ENCODE assay signal across 11 cellular contexts in the genomic region with DNA sequence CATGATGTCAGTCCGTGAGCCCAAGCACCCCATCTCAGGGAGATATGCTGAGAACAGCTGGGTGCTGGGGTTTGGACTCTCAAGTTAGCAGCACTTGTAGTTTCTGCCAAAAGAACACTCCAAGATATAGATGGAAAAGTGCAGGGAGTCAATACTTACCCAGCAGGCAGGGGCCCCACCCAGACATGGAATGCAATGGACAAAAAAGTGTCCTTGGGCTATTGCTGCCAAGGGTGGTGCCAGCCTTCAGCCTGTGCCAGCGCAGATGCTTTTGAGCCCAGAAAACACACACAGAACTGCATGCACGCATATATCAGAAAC. TPM values are rescaled to one million over a fixed set of nuclear protein-coding genes. Genes with fewer than 3 reads are reported as not detected.
A peak's percentile ranks its signal among the peaks of the same experiment; 100 is the strongest.
DNase-seq lines count a peak whose midpoint lies in the region; ATAC-seq and TF ChIP-seq lines count a peak whose summit lies in the region.
"Had no signal": no experiment of that assay in that cellular context is flagged by ENCODE, and none has a peak within 500 bp of the region (broad histone marks: within the 10 kb centered on the region; RNA-seq: fewer than 3 reads in every experiment).

No MANE protein-coding gene starts in this region.

- H3K9me3 ChIP-seq in HCT116 (ENCODE audit: control insufficient read depth in 1 of 2, insufficient read depth in 1 of 2, low read depth in 1 of 2, low read length in 2 of 2), result no peaks in the 10 kb centered on the region
- no peaks in the 10 kb centered on the region for H3K9me3 ChIP-seq in mammary epithelial cell (replicated peaks; ENCODE audit: insufficient read depth, low read length)
- no peaks in the 10 kb centered on the region for H3K9me3 ChIP-seq in left lung

- peaks cover 79 to 81% of the 10 kb centered on the region in 2 experiments for H3K4me1 ChIP-seq in HCT116 (ENCODE audit: control insufficient read depth in 1 of 2, insufficient read depth in 2 of 2, low read length in 2 of 2)
- H3K4me1 ChIP-seq in mammary epithelial cell (ENCODE audit: insufficient read depth, low read length), result peaks cover 61% of the 10 kb centered on the region
- H3K4me1 ChIP-seq in left lung, result peaks cover 59 to 89% of the 10 kb centered on the region in 2 donors

- ATAC-seq in HCT116 (peak; percentile 29; the same call in 1 of the 2 replicates), left lung (peak; percentile 67), GM21390 (IDR thresholded peaks at IDR 0.05; ENCODE audit: unreplicated experiment) (no peak), GM21381 (IDR thresholded peaks at IDR 0.05; ENCODE audit: unreplicated experiment) (no peak)

- DNase-seq in HCT116 (ENCODE audit: low read depth, low spot score) (no peak), mammary epithelial cell (no peak), left lung (no peak), amniotic stem cell (lab: John Stamatoyannopoulos, UW) (no peak)
- DNase-seq in activated CD8-positive, alpha-beta memory T cell treated with anti-CD3 and anti-CD28 coated beads, Interleukin-2, amount 50 U/mL, for 48 hours, result no peak
- DNase-seq: activated CD4-positive, alpha-beta T cell treated with anti-CD3 and anti-CD28 coated beads for 4 hours; CD8-positive, alpha-beta memory T cell; stimulated activated naive CD4-positive, alpha-beta T cell treated with Interleukin-2 at 50 U/mL for 16 hours had no signal

- TF ChIP-seq POLR2A in HCT116 (IDR thresholded peaks at IDR 0.05; ENCODE audit: borderline replicate concordance, extremely low read depth, insufficient read depth, insufficient read length), result no peak

- H3K36me3 ChIP-seq in HCT116 (ENCODE audit: control insufficient read depth in 1 of 2, insufficient read depth in 2 of 2, low read length in 2 of 2), result no peaks in the 10 kb centered on the region
- H3K36me3 ChIP-seq in mammary epithelial cell (ENCODE audit: insufficient read depth, low read length), result no peaks in the 10 kb centered on the region
- H3K36me3 ChIP-seq in left lung, result no peaks in the 10 kb centered on the region

- TF ChIP-seq CTCF in HCT116 (IDR thresholded peaks at IDR 0.05 in 2 of 3, conservative IDR thresholded peaks at IDR 0.05 in 1 of 3; ENCODE audit: borderline replicate concordance in 1 of 3, insufficient read depth in 1 of 3, low read depth in 2 of 3, low read length in 2 of 3), result no peak
- no peak for TF ChIP-seq CTCF in mammary epithelial cell (conservative IDR thresholded peaks at IDR 0.05 in 1 of 2, IDR thresholded peaks at IDR 0.05 in 1 of 2; ENCODE audit: extremely low read depth in 1 of 2, insufficient read depth in 1 of 2, low read depth in 1 of 2, low read length in 2 of 2)
- TF ChIP-seq CTCF in left lung (IDR thresholded peaks at IDR 0.05), result no peak

- H4K20me1 ChIP-seq in HCT116 (ENCODE audit: insufficient read depth) (no peaks in the 10 kb centered on the region), mammary epithelial cell (ENCODE audit: insufficient read depth, low read length) (no peaks in the 10 kb centered on the region)

- RAD21 ChIA-PET in HCT116 (lab: Charles Lee; ENCODE audit: low non-redundant PET in 1 of 2, low total read pairs in 2 of 2, uncharacterized antibody in 2 of 2, unreplicated experiment in 2 of 2), result interaction anchor here (0.9 to 1.9 kb wide), 4 partner anchors 14 to 98 kb away, joined by 3 to 6 read pairs (median 4); no protein-coding TSS in a partner anchor

- BruUV-seq in HCT116 (replicated peaks; lab: Mats Ljungman, UMichigan), result no TSS peak
- no TSS peak for BruUV-seq in mammary epithelial cell (replicated peaks; lab: Mats Ljungman, UMichigan)

- H3K27ac ChIP-seq in HCT116 (ENCODE audit: low read depth, low read length) (peak overlapping the region; percentile 62), mammary epithelial cell (ENCODE audit: insufficient read depth, low read depth, low read length) (peak overlapping the region; percentile 97), left lung (peak overlapping the region; percentile 95 to 100), skin epidermis (peak overlapping the region in 19 of 21 experiments; percentile 49 to 100 (median 87))

- no peaks in the 10 kb centered on the region for H3K9me2 ChIP-seq in HCT116 (ENCODE audit: insufficient read depth)

- peak overlapping the region; percentile 55 for H2AFZ ChIP-seq in HCT116 (ENCODE audit: low read depth, low read length, poor library complexity, severe bottlenecking)
- peak overlapping the region; percentile 56 for H2AFZ ChIP-seq in mammary epithelial cell (ENCODE audit: low read depth, low read length)

- H3K4me2 ChIP-seq in HCT116 (ENCODE audit: low read length) (peak overlapping the region; percentile 72), mammary epithelial cell (ENCODE audit: insufficient read depth, low read depth, low read length) (peak overlapping the region; percentile 56)

- dilution Hi-C loops in mammary epithelial cell (cut with HindIII; ENCODE audit: low sequenced_read_pairs), result loop anchor here (10.0 kb wide), 1 partner anchor 91 kb away; no protein-coding TSS in a partner anchor

- H3K9ac ChIP-seq in HCT116 (ENCODE audit: low read length), result peak overlapping the region; percentile 29; the same call in 1 of the 2 replicates
- no peak overlapping the region for H3K9ac ChIP-seq in mammary epithelial cell (ENCODE audit: insufficient read depth, low read length)

- in situ Hi-C loops in mammary epithelial cell (cut with MboI; ENCODE audit: low sequenced_read_pairs in 2 of 2), result no loop called here

- POLR2A ChIA-PET in HCT116 (lab: Charles Lee), result interaction anchor here (0.9 to 2.5 kb wide), 8 partner anchors 9 to 127 kb away, joined by 3 to 9 read pairs (median 6); a partner anchor contains a TSS

- intact Hi-C loops in HCT116 (cut with micrococcal nuclease) (no loop called here), mammary epithelial cell (cut with micrococcal nuclease) (loop anchor here (1.0 kb wide), 1 partner anchor 17 kb away; a partner anchor contains a TSS), left lung (cut with DNase I) (loop anchor here in 1 of 2 donors (10.0 kb wide), 1 partner anchor 131 kb away; no protein-coding TSS in a partner anchor)

- no peak for TF ChIP-seq RAD21 in HCT116 (IDR thresholded peaks at IDR 0.05; ENCODE audit: low read depth)

- CTCF ChIA-PET in HCT116 (lab: Charles Lee) (interaction anchor here (0.6 to 1.5 kb wide), 8 partner anchors 9 to 134 kb away, joined by 3 to 6 read pairs (median 3); no protein-coding TSS in a partner anchor), mammary epithelial cell (lab: Charles Lee; ENCODE audit: low non-redundant PET) (no interaction called here)

- H3K4me3 ChIP-seq in HCT116 (replicated peaks in 1 of 2; ENCODE audit: low read depth in 1 of 2, low read length in 2 of 2), result peak overlapping the region in 1 of 2 experiments; percentile 19; a peak in 1 of 4 replicates
- no peak overlapping the region for H3K4me3 ChIP-seq in mammary epithelial cell (replicated peaks in 1 of 3; ENCODE audit: insufficient read depth in 1 of 3, low read depth in 2 of 3, low read length in 3 of 3)
- no peak overlapping the region for H3K4me3 ChIP-seq in left lung
- no peak overlapping the region for H3K4me3 ChIP-seq in skin epidermis

- H3K79me2 ChIP-seq in HCT116 (ENCODE audit: insufficient read depth, low read length), result no peaks in the 10 kb centered on the region
- H3K79me2 ChIP-seq in mammary epithelial cell (ENCODE audit: insufficient read depth, low read length), result no peaks in the 10 kb centered on the region

- no peaks in the 10 kb centered on the region for H3K27me3 ChIP-seq in HCT116 (ENCODE audit: insufficient read depth, low read length)
- H3K27me3 ChIP-seq in mammary epithelial cell (ENCODE audit: insufficient read depth, low read length), result no peaks in the 10 kb centered on the region
- no peaks in the 10 kb centered on the region for H3K27me3 ChIP-seq in left lung

- WGBS in mammary epithelial cell (ENCODE audit: low coverage, missing lambda C conversion rate), result 9% methylated on average over 3 of the region's 3 CpGs

TF ChIP-seq in HCT116, 20 proteins besides CTCF, POLR2A, EP300 and RAD21:
- TF ChIP-seq TCF7L2 (IDR thresholded peaks at IDR 0.05; ENCODE audit: borderline replicate concordance, extremely low read depth, insufficient read depth, insufficient read length) (peak; percentile 55), SP1 (IDR thresholded peaks at IDR 0.05; ENCODE audit: low read depth) (no peak)

RNA-seq across cellular contexts. Expression of a gene that starts 17.0 kb away (rescaled TPM):
- 74.6 TPM for total RNA-seq in HCT116 (2021; ENCODE audit: unreplicated experiment)
- polyA plus RNA-seq in HCT116 (2012), result 47.4 and 49.8 TPM in 2 replicates
- total RNA-seq in mammary epithelial cell, result 10 to 100 TPM; 41.3 to 49.4 TPM
- polyA plus RNA-seq in mammary epithelial cell, result 14.0 TPM
- polyA minus RNA-seq in mammary epithelial cell, result 13.7 TPM
- total RNA-seq in left lung, result 10 to 100 TPM; 45.9 to 46.3 TPM

RNA-seq across cellular contexts. Expression of a gene that starts 52.5 kb away (rescaled TPM):
- total RNA-seq in HCT116 (2021; ENCODE audit: unreplicated experiment) (20.6 TPM), mammary epithelial cell (10 to 100 TPM; 11.6 to 30.2 TPM), left lung (10 to 100 TPM; 18.6 to 19.8 TPM)
- polyA plus RNA-seq in HCT116 (2012), result 7.4 and 8.7 TPM in 2 replicates
- polyA plus RNA-seq in mammary epithelial cell, result 9.9 TPM
- 14.5 TPM for polyA minus RNA-seq in mammary epithelial cell

Comparison
In these comparisons a context has a peak if more than half of its experiments do, and no peak if none do; other contexts are left out.
1. ATAC-seq: peak in HCT116 (single experiment) and left lung (single experiment); none in GM21390 (single experiment) and GM21381 (single experiment).
2. Peak in every context shown above with its lines, with median percentiles within 50 percentile points of each other: H3K27ac ChIP-seq.